Comparison of ENCODE assay signal across 19 cellular contexts in genomic region chr2:119319593-119319992, GRCh38.
"Had no signal": no experiment of that assay in that cellular context is flagged by ENCODE, and none has a peak within 500 bp of the region (broad histone marks: within the 10 kb centered on the region; RNA-seq: fewer than 3 reads in every experiment).

No MANE protein-coding gene starts in this region.

- H3K27me3 ChIP-seq: brain microvascular endothelial cell, gastroesophageal sphincter, thyroid gland, uterus had no signal

- H3K4me3 ChIP-seq: gastroesophageal sphincter, lower lobe of right lung, thyroid gland, uterus had no signal

- H3K4me1 ChIP-seq: gastroesophageal sphincter, lower lobe of right lung, uterus had no signal

- H3K9me3 ChIP-seq: gastroesophageal sphincter, lower lobe of right lung, thyroid gland, uterus had no signal

- ATAC-seq: activated CD8-positive, alpha-beta memory T cell treated with anti-CD3 and anti-CD28 coated beads, Interleukin-2, amount 10 ng/mL, durations not matched to agents 7 days and 5 days; gastroesophageal sphincter; lower lobe of right lung had no signal

- H3K27ac ChIP-seq: brain microvascular endothelial cell, gastroesophageal sphincter, lower lobe of right lung, thyroid gland, uterus had no signal

- H3K36me3 ChIP-seq: brain microvascular endothelial cell, lower lobe of right lung, thyroid gland, uterus had no signal

- DNase-seq: activated B cell treated with CpG ODN at 0.5 μM for 24 hours; activated CD4-positive, alpha-beta memory T cell treated with anti-CD3 and anti-CD28 coated beads, Interleukin-2, amount 10 ng/mL, durations not matched to agents 7 days and 5 days; activated CD4-positive, alpha-beta T cell treated with anti-CD3 and anti-CD28 coated beads for 4 hours; activated CD8-positive, alpha-beta memory T cell treated with anti-CD3 and anti-CD28 coated beads, Interleukin-2, amount 10 ng/mL, durations not matched to agents 7 days and 5 days; activated naive CD4-positive, alpha-beta T cell treated with anti-CD3 and anti-CD28 coated beads for 36 hours; brain microvascular endothelial cell; cerebellar nuclear complex; cortex of kidney; immature natural killer cell; kidney glomerular epithelial cell; lower lobe of right lung; posterior cingulate gyrus; retina; stimulated activated CD4-positive, alpha-beta T cell treated with anti-CD3 and anti-CD28 coated beads, Interleukin-2, amount 100 ng/mL, for 24 hours; stimulated activated naive CD4-positive, alpha-beta T cell treated with Interleukin-2 at 50 U/mL for 16 hours; SW 1271; thyroid gland; uterus had no signal
